Comparison of ENCODE assay signal across 6 cellular contexts in the genomic region with DNA sequence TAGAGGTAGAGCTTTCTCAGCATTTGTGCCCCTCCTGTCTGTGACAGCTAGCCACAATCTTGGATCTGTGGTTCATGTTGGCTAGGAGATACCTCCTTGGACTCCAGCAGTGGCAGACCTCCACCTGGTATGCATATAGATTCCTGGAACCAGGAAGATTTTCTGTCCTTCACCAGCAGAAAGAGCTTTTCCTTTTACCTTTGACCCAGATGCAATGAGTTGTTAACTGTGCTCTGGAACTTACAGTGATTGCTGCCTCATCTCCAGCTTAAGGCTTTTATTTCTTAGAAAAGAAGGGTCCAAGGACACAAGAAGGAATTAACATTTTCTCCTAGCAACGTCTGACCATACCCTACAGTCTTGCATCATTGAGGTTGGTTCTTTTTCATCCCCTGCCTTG.
"Had no signal": no experiment of that assay in that cellular context is flagged by ENCODE, and none has a peak within 500 bp of the region (broad histone marks: within the 10 kb centered on the region; RNA-seq: fewer than 3 reads in every experiment).

No MANE protein-coding gene starts in this region.

- H3K4me1 Mint-ChIP-seq: GM23338 had no signal

- H3K4me3 ChIP-seq: GM23338, K562 had no signal

- H3K4me3 Mint-ChIP-seq: GM23338, H9 had no signal

- H2AFZ ChIP-seq: GM23338 had no signal

- FAIRE-seq: HTR-8/SVneo, K562 had no signal

- H3K27ac Mint-ChIP-seq: GM23338 had no signal

- ATAC-seq: GM23338, K562 had no signal

- DNase-seq: H9, HCEC 1CT, IMR-90 had no signal

- H3K4me2 ChIP-seq: GM23338 had no signal
